In genomic region chr17:2563543-2563942, GRCh38 we compare ENCODE assay signal across 20 cellular contexts.
"Had no signal": no experiment of that assay in that cellular context is flagged by ENCODE, and none has a peak within 500 bp of the region (broad histone marks: within the 10 kb centered on the region; RNA-seq: fewer than 3 reads in every experiment).

No MANE protein-coding gene starts in this region.

- ATAC-seq: activated T-helper 17 cell treated with anti-CD3 and anti-CD28 coated beads, Interleukin-2, amount 50 U/mL, for 72 hours; body of pancreas; left colon had no signal

- H3K27ac ChIP-seq: colonic mucosa, esophagus muscularis mucosa, hepatocyte, right atrium auricular region, SK-N-MC had no signal

- H3K27me3 ChIP-seq: body of pancreas, colonic mucosa, hepatocyte, right atrium auricular region had no signal

- DNase-seq: activated B cell treated with CpG ODN at 0.5 μM for 24 hours; activated CD4-positive, alpha-beta memory T cell treated with anti-CD3 and anti-CD28 coated beads, Interleukin-2, amount 10 ng/mL, durations not matched to agents 7 days and 5 days; activated CD4-positive, alpha-beta T cell treated with anti-CD3 and anti-CD28 coated beads for 48 hours; activated naive CD4-positive, alpha-beta T cell treated with Interleukin-2 at 50 U/mL for 16 hours; activated naive CD8-positive, alpha-beta T cell treated with anti-CD3 and anti-CD28 coated beads, Interleukin-2, amount 10 ng/mL, durations not matched to agents 7 days and 5 days; activated T-cell treated with anti-CD3 and anti-CD28 coated beads, Interleukin-2, amount 50 U/mL, for 1 hour; amygdala; body of pancreas; central memory CD4-positive, alpha-beta T cell; colonic mucosa; left colon; lower lobe of right lung; stimulated activated CD4-positive, alpha-beta T cell treated with anti-CD3 and anti-CD28 coated beads, Interleukin-2, amount 100 ng/mL, for 48 hours; trophoblast cell had no signal

- H3K9me3 ChIP-seq: body of pancreas, colonic mucosa, prostate gland had no signal

- H3K4me1 ChIP-seq: body of pancreas, colonic mucosa, esophagus muscularis mucosa, lower lobe of right lung, prostate gland, right atrium auricular region had no signal

- H3K36me3 ChIP-seq: colonic mucosa, esophagus muscularis mucosa, lower lobe of right lung, prostate gland, right atrium auricular region had no signal

- H3K4me3 ChIP-seq: body of pancreas, colonic mucosa, esophagus muscularis mucosa, hepatocyte, lower lobe of right lung, prostate gland, right atrium auricular region, SK-N-MC had no signal
